In genomic region chr2:165245081-165245480, GRCh38 we compare ENCODE assay signal across 17 cellular contexts. TPM values are rescaled to one million over a fixed set of nuclear protein-coding genes. Genes with fewer than 3 reads are reported as not detected.
DNase-seq lines count a peak whose midpoint lies in the region; ATAC-seq lines count a peak whose summit lies in the region.
"Had no signal": no experiment of that assay in that cellular context is flagged by ENCODE, and none has a peak within 500 bp of the region (broad histone marks: within the 10 kb centered on the region; RNA-seq: fewer than 3 reads in every experiment).

No MANE protein-coding gene starts in this region.

- H3K27ac Mint-ChIP-seq in activated CD4-positive, alpha-beta T cell treated with anti-CD3 and anti-CD28 coated beads, Interleukin-2, amount 10 ng/mL, durations not matched to agents 24 days and 14 days: no peak overlapping the region
- no peak overlapping the region for H3K27ac Mint-ChIP-seq in T-cell
- H3K27ac Mint-ChIP-seq: B cell; CD4-positive, CD25-positive, alpha-beta regulatory T cell; CD8-positive, alpha-beta memory T cell; GM23338; H9 had no signal

- H3K36me3 Mint-ChIP-seq in activated CD4-positive, alpha-beta T cell treated with anti-CD3 and anti-CD28 coated beads, Interleukin-2, amount 10 ng/mL, durations not matched to agents 24 days and 14 days (ENCODE audit: low read depth): no peaks in the 10 kb centered on the region
- H3K36me3 Mint-ChIP-seq in T-cell: no peaks in the 10 kb centered on the region
- H3K36me3 Mint-ChIP-seq: CD4-positive, CD25-positive, alpha-beta regulatory T cell; CD8-positive, alpha-beta memory T cell had no signal

- ATAC-seq in T-cell (replicated peaks in 1 of 4): no peak
- ATAC-seq: GM12878, GM23338, HCT116 had no signal

- POLR2A ChIA-PET in T-cell (lab: Charles Lee): no interaction called here

- no peaks in the 10 kb centered on the region for H3K4me1 Mint-ChIP-seq in activated CD4-positive, alpha-beta T cell treated with anti-CD3 and anti-CD28 coated beads, Interleukin-2, amount 10 ng/mL, durations not matched to agents 24 days and 14 days
- no peaks in the 10 kb centered on the region for H3K4me1 Mint-ChIP-seq in T-cell
- H3K4me1 Mint-ChIP-seq: B cell; CD4-positive, CD25-positive, alpha-beta regulatory T cell; CD8-positive, alpha-beta memory T cell; GM23338; H9 had no signal

- CTCF ChIA-PET in T-cell (lab: Charles Lee): no interaction called here

- intact Hi-C loops in activated CD4-positive, alpha-beta T cell treated with anti-CD3 and anti-CD28 coated beads, Interleukin-2, amount 10 ng/mL, durations not matched to agents 24 days and 14 days (cut with micrococcal nuclease): no loop called here

- DNase-seq in NCI-H146 (lab: John Stamatoyannopoulos, UW): peak; percentile 23
- DNase-seq in NCI-H146 treated with DMSO at 0.1 percent for 48 hours (lab: John Stamatoyannopoulos, UW; ENCODE audit: unreplicated experiment): no peak
- DNase-seq in activated CD4-positive, alpha-beta T cell treated with anti-CD3 and anti-CD28 coated beads, Interleukin-2, amount 10 ng/mL, durations not matched to agents 24 days and 14 days: peak; percentile 12
- DNase-seq in activated CD4-positive, alpha-beta T cell treated with anti-CD3 and anti-CD28 coated beads for 1 hour: no peak
- DNase-seq in putamen (ENCODE audit: low spot score): peak; percentile 11
- DNase-seq in T-cell: no peak
- DNase-seq: CD4-positive, CD25-positive, alpha-beta regulatory T cell; CD8-positive, alpha-beta memory T cell; DMS 273 treated with DMSO at 0.1 percent for 48 hours; DMS79; EL; GDM1; H9 had no signal

- H3K4me3 Mint-ChIP-seq in activated CD4-positive, alpha-beta T cell treated with anti-CD3 and anti-CD28 coated beads, Interleukin-2, amount 10 ng/mL, durations not matched to agents 24 days and 14 days: no peak overlapping the region
- no peak overlapping the region for H3K4me3 Mint-ChIP-seq in T-cell
- H3K4me3 Mint-ChIP-seq: B cell; CD4-positive, CD25-positive, alpha-beta regulatory T cell; GM23338; H9 had no signal

- H3K9me3 Mint-ChIP-seq in activated CD4-positive, alpha-beta T cell treated with anti-CD3 and anti-CD28 coated beads, Interleukin-2, amount 10 ng/mL, durations not matched to agents 24 days and 14 days: no peaks in the 10 kb centered on the region
- no peaks in the 10 kb centered on the region for H3K9me3 Mint-ChIP-seq in T-cell
- H3K9me3 Mint-ChIP-seq: CD8-positive, alpha-beta memory T cell; GM23338; H9 had no signal

- no peaks in the 10 kb centered on the region for H3K27me3 Mint-ChIP-seq in activated CD4-positive, alpha-beta T cell treated with anti-CD3 and anti-CD28 coated beads, Interleukin-2, amount 10 ng/mL, durations not matched to agents 24 days and 14 days
- peaks cover 0 to 7% of the 10 kb centered on the region in 2 donors for H3K27me3 Mint-ChIP-seq in T-cell
- H3K27me3 Mint-ChIP-seq: B cell; CD4-positive, CD25-positive, alpha-beta regulatory T cell; CD8-positive, alpha-beta memory T cell had no signal

RNA-seq across cellular contexts. Expression of gene SCN2A, which starts 5.9 kb away (rescaled TPM):
- not detected in 2 replicates for total RNA-seq in activated CD4-positive, alpha-beta T cell treated with anti-CD3 and anti-CD28 coated beads, Interleukin-2, amount 10 ng/mL, durations not matched to agents 24 days and 14 days
- not detected for total RNA-seq in T-cell
- total RNA-seq: CD4-positive, CD25-positive, alpha-beta regulatory T cell; CD8-positive, alpha-beta memory T cell; GM12878 had no signal

RNA-seq across cellular contexts. Expression of gene SCN3A, which starts 41.2 kb away (rescaled TPM):
- total RNA-seq in activated CD4-positive, alpha-beta T cell treated with anti-CD3 and anti-CD28 coated beads, Interleukin-2, amount 10 ng/mL, durations not matched to agents 24 days and 14 days: 0.05 TPM in 1 of 2 replicates, not detected in the other
- under 1 TPM; 0.06 to 0.48 (median 0.30) TPM for total RNA-seq in T-cell
- total RNA-seq: CD4-positive, CD25-positive, alpha-beta regulatory T cell; CD8-positive, alpha-beta memory T cell; H9 had no signal

Comparison
In these comparisons a context has a peak if more than half of its experiments do, and no peak if none do; other contexts are left out.
1. DNase-seq: peak in NCI-H146 (single experiment), activated CD4-positive, alpha-beta T cell treated with anti-CD3 and anti-CD28 coated beads, Interleukin-2, amount 10 ng/mL, durations not matched to agents 24 days and 14 days (single experiment) and putamen (single experiment); none in NCI-H146 treated with DMSO at 0.1 percent for 48 hours (single experiment), activated CD4-positive, alpha-beta T cell treated with anti-CD3 and anti-CD28 coated beads for 1 hour (single experiment) and T-cell (0 of 34).